17 cellular contexts compared by ENCODE assay signal in the genomic region with DNA sequence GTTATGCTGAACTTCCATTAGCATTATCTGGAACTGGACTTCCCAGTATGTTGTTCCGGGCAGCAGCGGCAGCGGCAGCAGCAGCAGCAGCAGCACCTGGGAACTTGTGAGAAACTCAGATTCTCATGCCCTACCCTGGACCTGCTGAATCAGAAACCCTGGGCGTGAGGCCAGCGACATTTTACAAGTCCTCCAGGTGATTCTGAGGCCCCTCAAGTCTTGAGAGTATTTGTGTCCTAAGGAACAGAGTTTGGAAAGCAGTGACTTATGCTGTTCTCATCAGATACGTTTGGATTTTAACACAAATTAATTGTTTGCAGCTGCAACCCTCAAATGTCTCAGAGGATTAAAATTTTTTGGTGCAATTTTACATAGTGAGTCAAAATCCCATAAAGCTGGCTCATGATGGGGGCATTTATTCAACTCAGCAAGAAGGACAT.
DNase-seq lines count a peak whose midpoint lies in the region; ATAC-seq and TF ChIP-seq lines count a peak whose summit lies in the region.
"Had no signal": no experiment of that assay in that cellular context is flagged by ENCODE, and none has a peak within 500 bp of the region (broad histone marks: within the 10 kb centered on the region; RNA-seq: fewer than 3 reads in every experiment).

No MANE protein-coding gene starts in this region.

- no peak for TF ChIP-seq POLR2A in sigmoid colon (IDR thresholded peaks at IDR 0.05)

- ATAC-seq in GM21786 (IDR thresholded peaks at IDR 0.05; ENCODE audit: unreplicated experiment) (no peak), GM19328 (IDR thresholded peaks at IDR 0.05; ENCODE audit: unreplicated experiment) (no peak)
- ATAC-seq: heart right ventricle, pancreas had no signal

- no peak overlapping the region for H3K4me2 ChIP-seq in fibroblast of lung (ENCODE audit: extremely low read depth, insufficient read depth, low read length)

- H3K27ac ChIP-seq in fibroblast of lung (ENCODE audit: insufficient read depth, low read length) (peak overlapping the region; percentile 64), sigmoid colon (no peak overlapping the region)
- H3K27ac ChIP-seq: heart right ventricle, pancreas, stomach had no signal

- intact Hi-C loops in sigmoid colon (cut with DNase I), result no loop called here

- no peak overlapping the region for H2AFZ ChIP-seq in fibroblast of lung (ENCODE audit: low read length)

- DNase-seq in EH (ENCODE audit: low read depth) (peak; percentile 75), RPMI8226 (peak; percentile 16), fibroblast of lung (ENCODE audit: low read depth in 2 of 2) (peak; percentile 46 to 96), stromal cell of bone marrow (ENCODE audit: low read depth) (peak; percentile 57), D341Med (ENCODE audit: low spot score) (no peak), sigmoid colon (no peak)
- DNase-seq: activated B cell treated with CpG ODN at 0.5 μM for 24 hours; activated naive CD4-positive, alpha-beta T cell treated with anti-CD3 and anti-CD28 coated beads, Interleukin-2, amount 10 ng/mL, durations not matched to agents 7 days and 5 days; caudate nucleus; CD4-positive, alpha-beta T cell; heart right ventricle; NCI-H1436; NCI-H446; pancreas; stomach had no signal

- H3K9ac ChIP-seq in fibroblast of lung (ENCODE audit: insufficient read depth, low read length), result no peak overlapping the region

- H3K9me3 ChIP-seq in fibroblast of lung (ENCODE audit: control insufficient read depth, insufficient read depth, low read depth, low read length) (no peaks in the 10 kb centered on the region), sigmoid colon (no peaks in the 10 kb centered on the region)
- H3K9me3 ChIP-seq: heart right ventricle, pancreas, stomach had no signal

- H3K36me3 ChIP-seq in fibroblast of lung (ENCODE audit: control insufficient read depth, insufficient read depth, low read length), result no peaks in the 10 kb centered on the region
- H3K36me3 ChIP-seq in sigmoid colon, result no peaks in the 10 kb centered on the region
- H3K36me3 ChIP-seq: heart right ventricle, pancreas, stomach had no signal

- H3K27me3 ChIP-seq in fibroblast of lung (ENCODE audit: control insufficient read depth, insufficient read depth, low read length) (no peaks in the 10 kb centered on the region), sigmoid colon (no peaks in the 10 kb centered on the region)
- H3K27me3 ChIP-seq: pancreas had no signal

- 91 to 92% methylated on average over 6 of the region's 6 CpGs for WGBS in sigmoid colon, 2 donors

- TF ChIP-seq CTCF in fibroblast of lung (conservative IDR thresholded peaks at IDR 0.05 in 1 of 2, IDR thresholded peaks at IDR 0.05 in 1 of 2; ENCODE audit: low read depth in 1 of 2, low read length in 2 of 2) (no peak), sigmoid colon (IDR thresholded peaks at IDR 0.05) (no peak)

- H3K79me2 ChIP-seq in fibroblast of lung (ENCODE audit: control insufficient read depth, insufficient read depth, low read length), result no peaks in the 10 kb centered on the region

- H4K20me1 ChIP-seq in fibroblast of lung (ENCODE audit: control insufficient read depth, extremely low read depth, insufficient read depth, low read length), result no peaks in the 10 kb centered on the region

- no peak for TF ChIP-seq EP300 in sigmoid colon (IDR thresholded peaks at IDR 0.05)

- no peak overlapping the region for H3K4me3 ChIP-seq in fibroblast of lung (replicated peaks in 1 of 4; ENCODE audit: control extremely low read depth in 1 of 4, insufficient read depth in 1 of 4, low read depth in 3 of 4, low read length in 4 of 4)
- no peak overlapping the region for H3K4me3 ChIP-seq in sigmoid colon
- H3K4me3 ChIP-seq: heart right ventricle, pancreas, stomach had no signal

- H3K4me1 ChIP-seq in fibroblast of lung (ENCODE audit: control insufficient read depth, extremely low read depth, insufficient read depth, low read length) (peaks cover 15% of the 10 kb centered on the region), sigmoid colon (no peaks in the 10 kb centered on the region)
- H3K4me1 ChIP-seq: pancreas, stomach had no signal

Comparison
In these comparisons a context has a peak if more than half of its experiments do, and no peak if none do; other contexts are left out.
1. DNase-seq: peak in EH (single experiment), RPMI8226 (single experiment), fibroblast of lung (2 of 2) and stromal cell of bone marrow (single experiment); none in D341Med (single experiment) and sigmoid colon (single experiment).